Comparison of ENCODE assay signal across 7 cellular contexts in the genomic region with DNA sequence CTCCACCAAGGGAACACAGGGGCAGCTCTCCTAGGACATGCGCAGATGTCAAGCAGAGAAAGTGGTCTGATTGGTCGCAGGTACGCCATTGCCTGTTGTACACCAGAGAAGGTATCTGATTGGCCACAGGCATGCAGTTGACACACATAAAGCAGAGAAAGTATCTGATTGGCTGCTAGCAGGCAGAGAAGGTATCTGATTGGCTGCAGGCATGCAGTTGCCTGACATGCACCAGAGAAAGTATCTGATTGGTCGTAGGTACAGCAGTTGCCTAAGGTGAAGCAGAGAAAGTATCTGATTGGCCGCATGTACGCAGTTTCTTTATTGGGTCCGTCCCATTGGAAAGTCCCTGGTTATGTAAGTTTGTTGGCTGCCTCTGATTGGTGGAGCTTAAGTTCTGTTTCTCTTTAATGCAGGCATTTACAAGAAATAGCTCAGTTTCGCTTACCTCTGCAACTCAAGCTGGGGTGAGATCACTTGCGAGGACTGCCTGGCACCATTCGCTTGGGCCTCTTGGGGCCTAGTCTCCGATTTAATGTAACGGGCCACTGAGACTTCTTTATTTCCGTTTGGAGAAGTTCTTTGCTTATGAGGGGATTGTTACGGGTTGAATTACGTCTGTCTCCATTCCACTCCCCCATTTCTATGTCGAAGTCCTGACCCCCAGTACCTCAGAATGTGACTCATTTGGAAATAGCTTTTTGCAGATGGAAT.
DNase-seq lines count a peak whose midpoint lies in the region; ATAC-seq and TF ChIP-seq lines count a peak whose summit lies in the region.

No MANE protein-coding gene starts in this region.

- TF ChIP-seq CTCF in Peyer's patch (IDR thresholded peaks at IDR 0.05), result no peak

- H3K4me3 ChIP-seq in Peyer's patch, result no peak overlapping the region
- H3K4me3 ChIP-seq in mucosa of rectum (ENCODE audit: low read length in 2 of 2), result no peak overlapping the region

- H3K9me3 ChIP-seq in Peyer's patch, result no peaks in the 10 kb centered on the region
- H3K9me3 ChIP-seq in mucosa of rectum (ENCODE audit: control insufficient read depth in 2 of 2, low read length in 2 of 2), result no peaks in the 10 kb centered on the region

- no peaks in the 10 kb centered on the region for H3K36me3 ChIP-seq in Peyer's patch
- H3K36me3 ChIP-seq in mucosa of rectum (ENCODE audit: control insufficient read depth in 2 of 2, insufficient read depth in 2 of 2, low read length in 2 of 2), result no peaks in the 10 kb centered on the region

- DNase-seq in HEK293T (ENCODE audit: extremely low spot score) (peak; percentile 59), Peyer's patch (peak in 2 of 3 donors; percentile 59 to 70), SKM-1 (lab: John Stamatoyannopoulos, UW; ENCODE audit: unreplicated experiment) (no peak)
- no peak for DNase-seq in activated CD4-positive, alpha-beta T cell treated with anti-CD3 and anti-CD28 coated beads for 4 hours

- POLR2A ChIA-PET in HEK293T (lab: Yijun Ruan, JAX), result no interaction called here

- no peaks in the 10 kb centered on the region for H3K27me3 ChIP-seq in Peyer's patch
- H3K27me3 ChIP-seq in mucosa of rectum (ENCODE audit: control insufficient read depth in 2 of 2, insufficient read depth in 2 of 2, low read length in 2 of 2), result no peaks in the 10 kb centered on the region

- H3K27ac ChIP-seq in Peyer's patch (peak overlapping the region in 3 of 4 donors; percentile 25 to 79 (median 56)), mucosa of rectum (ENCODE audit: low read depth in 2 of 2, low read length in 2 of 2) (peak overlapping the region; percentile 1 to 70)

- H3K9ac ChIP-seq in mucosa of rectum (ENCODE audit: low read depth in 1 of 2, low read length in 2 of 2), result no peak overlapping the region

- CTCF ChIA-PET in HEK293T (lab: Yijun Ruan, JAX), result no interaction called here

- TF ChIP-seq POLR2A in Peyer's patch (IDR thresholded peaks at IDR 0.05), result no peak

- ATAC-seq in GM18867 (IDR thresholded peaks at IDR 0.05; ENCODE audit: unreplicated experiment), result peak; percentile 79
- no peak for ATAC-seq in GM18870 (IDR thresholded peaks at IDR 0.05; ENCODE audit: unreplicated experiment)

- H3K4me1 ChIP-seq in Peyer's patch, result peaks cover 0 to 12% (median 2%) of the 10 kb centered on the region in 4 donors
- H3K4me1 ChIP-seq in mucosa of rectum (ENCODE audit: control insufficient read depth in 2 of 2, insufficient read depth in 2 of 2, low read length in 2 of 2), result peaks cover 0 to 2% of the 10 kb centered on the region in 2 donors

TF ChIP-seq in HEK293T, 16 proteins besides CTCF, POLR2A, EP300 and RAD21:
- no peak for TF ChIP-seq FOXA1 (IDR thresholded peaks at IDR 0.05)
- 0 out of 2 replicates have a peak, but pooled peaks have one; percentile 13 for TF ChIP-seq PKNOX1 (IDR thresholded peaks at IDR 0.05)
TF ChIP-seq in HEK293T: peak in this region for 1.

Comparison
In these comparisons a context has a peak if more than half of its experiments do, and no peak if none do; other contexts are left out.
1. DNase-seq: peak in HEK293T (single experiment) and Peyer's patch (2 of 3); none in SKM-1 (single experiment) and activated CD4-positive, alpha-beta T cell treated with anti-CD3 and anti-CD28 coated beads for 4 hours (0 of 2).